In the genomic region with DNA sequence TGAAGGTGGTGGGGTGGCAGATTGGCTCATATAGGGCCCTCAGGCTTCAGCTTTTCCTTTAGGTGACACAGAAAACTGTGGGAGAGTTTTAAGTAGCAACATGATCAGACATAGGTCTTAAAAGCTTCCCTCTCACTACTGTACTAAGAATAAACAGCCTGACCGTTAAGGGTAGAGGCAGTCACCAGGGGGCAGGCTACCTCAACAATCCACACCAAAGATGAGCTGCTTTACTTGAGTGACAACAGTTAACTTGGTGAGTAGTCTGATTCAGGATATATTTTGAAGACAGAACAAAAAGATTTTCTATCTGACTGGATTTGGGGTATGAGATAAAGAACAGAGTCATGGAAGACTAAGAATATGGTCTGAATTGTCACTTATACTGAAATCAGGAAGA, we compare ENCODE assay signal across 8 cellular contexts. TPM values are rescaled to one million over a fixed set of nuclear protein-coding genes. Genes with fewer than 3 reads are reported as not detected.
A peak's percentile ranks its signal among the peaks of the same experiment; 100 is the strongest.
DNase-seq lines count a peak whose midpoint lies in the region; ATAC-seq and TF ChIP-seq lines count a peak whose summit lies in the region.

No MANE protein-coding gene starts in this region.

- no peaks in the 10 kb centered on the region for H3K9me3 Mint-ChIP-seq in activated naive CD8-positive, alpha-beta T cell treated with anti-CD3 and anti-CD28 coated beads, Interleukin-2, amount 50 U/mL, for 24 hours

- no peaks in the 10 kb centered on the region for H3K9me2 ChIP-seq in hepatocyte (replicated peaks; ENCODE audit: insufficient read depth)

- H3K79me2 ChIP-seq in hepatocyte, result no peaks in the 10 kb centered on the region

- H3K4me1 Mint-ChIP-seq in activated naive CD8-positive, alpha-beta T cell treated with anti-CD3 and anti-CD28 coated beads, Interleukin-2, amount 50 U/mL, for 24 hours, result peaks cover 2% of the 10 kb centered on the region

- peaks cover 44% of the 10 kb centered on the region for H3K36me3 Mint-ChIP-seq in activated naive CD8-positive, alpha-beta T cell treated with anti-CD3 and anti-CD28 coated beads, Interleukin-2, amount 50 U/mL, for 24 hours (ENCODE audit: low read depth)

- H3K9me3 ChIP-seq in hepatocyte (ENCODE audit: low read depth), result no peaks in the 10 kb centered on the region

- no peak overlapping the region for H2AFZ ChIP-seq in hepatocyte

- peak overlapping the region; percentile 3 for H3K27ac Mint-ChIP-seq in activated naive CD8-positive, alpha-beta T cell treated with anti-CD3 and anti-CD28 coated beads, Interleukin-2, amount 50 U/mL, for 24 hours

- no peaks in the 10 kb centered on the region for H3K4me1 ChIP-seq in hepatocyte (ENCODE audit: insufficient read depth)

- DNase-seq in NCI-H524 (lab: John Stamatoyannopoulos, UW) (peak; percentile 24 to 58), NCI-H524 treated with DMSO at 0.1 percent for 48 hours (lab: John Stamatoyannopoulos, UW) (no peak), HT-29 (ENCODE audit: low spot score) (peak; percentile 71), SK-MEL-5 (ENCODE audit: low read depth, low spot score) (peak; percentile 77), hepatocyte (ENCODE audit: low spot score) (peak; percentile 57), NCI-H226 (no peak)
- DNase-seq in activated naive CD8-positive, alpha-beta T cell treated with anti-CD3 and anti-CD28 coated beads, Interleukin-2, amount 50 U/mL, for 24 hours, result peak; percentile 46
- peak; percentile 43 to 59 for DNase-seq in stimulated activated CD4-positive, alpha-beta T cell treated with anti-CD3 and anti-CD28 coated beads, Interleukin-2, amount 100 ng/mL, for 24 hours

- no peak overlapping the region for H3K27ac ChIP-seq in hepatocyte

- H3K36me3 ChIP-seq in hepatocyte (replicated peaks; ENCODE audit: insufficient read depth, low read depth), result no peaks in the 10 kb centered on the region

- 29% methylated on average over 1 of the region's 1 CpG for WGBS in hepatocyte (ENCODE audit: low lambda C conversion rate, missing lambda C conversion rate)

- H4K20me1 ChIP-seq in hepatocyte (ENCODE audit: insufficient read depth, poor library complexity, severe bottlenecking), result no peaks in the 10 kb centered on the region

- in situ Hi-C loops in SK-MEL-5 (cut with HindIII; ENCODE audit: low pct_unique_long_range_greater_than_20kb, low sequenced_read_pairs), result loop anchor here (25.0 kb wide), 1 partner anchor 230 kb away; no protein-coding TSS in a partner anchor

- TF ChIP-seq CTCF in hepatocyte (IDR thresholded peaks at IDR 0.05; ENCODE audit: poor library complexity), result peak; percentile 69

- H3K4me3 Mint-ChIP-seq in activated naive CD8-positive, alpha-beta T cell treated with anti-CD3 and anti-CD28 coated beads, Interleukin-2, amount 50 U/mL, for 24 hours, result no peak overlapping the region

- H3K4me3 ChIP-seq in hepatocyte, result no peak overlapping the region

- H3K4me2 ChIP-seq in hepatocyte, result no peak overlapping the region

- ATAC-seq in activated naive CD8-positive, alpha-beta T cell treated with anti-CD3 and anti-CD28 coated beads, Interleukin-2, amount 50 U/mL, for 24 hours, result no peak

- H3K27me3 ChIP-seq in hepatocyte, result no peaks in the 10 kb centered on the region

- H3K27me3 Mint-ChIP-seq in activated naive CD8-positive, alpha-beta T cell treated with anti-CD3 and anti-CD28 coated beads, Interleukin-2, amount 50 U/mL, for 24 hours, result no peaks in the 10 kb centered on the region

RNA-seq across cellular contexts. Expression of gene GPCPD1, which starts 53.7 kb away (rescaled TPM):
- total RNA-seq in HT-29 (2014; rRNA removed; shearing (Covaris generic)), result 3.1 and 7.5 TPM in 2 replicates
- total RNA-seq in SK-MEL-5 (2014; rRNA removed; shearing (Covaris generic)), result 13.5 and 17.8 TPM in 2 replicates
- polyA plus RNA-seq in SK-MEL-5 (2015; cell fraction: cytosol; rRNA removed), result 11.7 and 14.4 TPM in 2 replicates
- 91.9 and 94.9 TPM in 2 replicates for polyA plus RNA-seq in SK-MEL-5 (2015; cell fraction: nucleus; rRNA removed)
- 18.6 and 27.9 TPM in 2 replicates for total RNA-seq in hepatocyte
- polyA plus RNA-seq in hepatocyte, result 8.8 and 10.6 TPM in 2 replicates

Comparison
In these comparisons a context has a peak if more than half of its experiments do, and no peak if none do; other contexts are left out.
1. DNase-seq: peak in NCI-H524 (2 of 2), HT-29 (single experiment), SK-MEL-5 (single experiment), activated naive CD8-positive, alpha-beta T cell treated with anti-CD3 and anti-CD28 coated beads, Interleukin-2, amount 50 U/mL, for 24 hours (single experiment), hepatocyte (single experiment) and stimulated activated CD4-positive, alpha-beta T cell treated with anti-CD3 and anti-CD28 coated beads, Interleukin-2, amount 100 ng/mL, for 24 hours (2 of 2); none in NCI-H524 treated with DMSO at 0.1 percent for 48 hours (single experiment) and NCI-H226 (single experiment).